Comparison of ENCODE assay signal across 26 cellular contexts in genomic region chr6:39561536-39562266, GRCh38.
A peak's percentile ranks its signal among the peaks of the same experiment; 100 is the strongest.
DNase-seq lines count a peak whose midpoint lies in the region; ATAC-seq, FAIRE-seq and TF ChIP-seq lines count a peak whose summit lies in the region.
"Had no signal": no experiment of that assay in that cellular context is flagged by ENCODE, and none has a peak within 500 bp of the region (broad histone marks: within the 10 kb centered on the region; RNA-seq: fewer than 3 reads in every experiment).

No MANE protein-coding gene starts in this region.

- no peaks in the 10 kb centered on the region for H3K36me3 Mint-ChIP-seq in astrocyte (ENCODE audit: low read depth, unreplicated experiment)
- no peaks in the 10 kb centered on the region for H3K36me3 Mint-ChIP-seq in CD8-positive, alpha-beta memory T cell
- H3K36me3 Mint-ChIP-seq: activated naive CD4-positive, alpha-beta T cell treated with anti-CD3 and anti-CD28 coated beads, Interleukin-2, amount 50 U/mL, for 72 hours; naive thymus-derived CD8-positive, alpha-beta T cell had no signal

- TF ChIP-seq POLR2A in GM12892 (IDR thresholded peaks at IDR 0.05; ENCODE audit: low read depth, low read length): no peak
- no peak for TF ChIP-seq POLR2A in gastroesophageal sphincter (IDR thresholded peaks at IDR 0.05)
- TF ChIP-seq POLR2A in prostate gland (IDR thresholded peaks at IDR 0.05): no peak
- TF ChIP-seq POLR2A in thyroid gland (IDR thresholded peaks at IDR 0.05): no peak

- TF ChIP-seq CTCF in astrocyte (IDR thresholded peaks at IDR 0.05; ENCODE audit: insufficient read depth, low read depth, low read length) (no peak), gastroesophageal sphincter (IDR thresholded peaks at IDR 0.05) (no peak), prostate gland (IDR thresholded peaks at IDR 0.05) (no peak), thyroid gland (IDR thresholded peaks at IDR 0.05) (no peak)

- H3K4me1 Mint-ChIP-seq in astrocyte (ENCODE audit: low read depth, unreplicated experiment): no peaks in the 10 kb centered on the region
- no peaks in the 10 kb centered on the region for H3K4me1 Mint-ChIP-seq in CD8-positive, alpha-beta memory T cell
- H3K4me1 Mint-ChIP-seq: activated CD4-positive, alpha-beta memory T cell treated with anti-CD3 and anti-CD28 coated beads, Interleukin-2, amount 10 ng/mL, durations not matched to agents 7 days and 5 days; naive thymus-derived CD8-positive, alpha-beta T cell; T-helper 17 cell had no signal

- H3K27ac Mint-ChIP-seq in astrocyte (ENCODE audit: unreplicated experiment): no peak overlapping the region
- H3K27ac Mint-ChIP-seq in CD8-positive, alpha-beta memory T cell: no peak overlapping the region
- H3K27ac Mint-ChIP-seq: activated CD4-positive, alpha-beta memory T cell treated with anti-CD3 and anti-CD28 coated beads, Interleukin-2, amount 10 ng/mL, durations not matched to agents 7 days and 5 days; activated naive CD4-positive, alpha-beta T cell treated with anti-CD3 and anti-CD28 coated beads, Interleukin-2, amount 50 U/mL, for 72 hours; activated T-helper 2 cell treated with anti-CD3 and anti-CD28 coated beads, Interferon-gamma antibody, Interleukin-2, Interleukin-4, amounts not matched to agents 10 μg/mL and 5 μg/mL and 100 μg/mL, durations not matched to agents 14 hours and 24 hours and 36 hours; naive thymus-derived CD8-positive, alpha-beta T cell; T-helper 17 cell had no signal

- H3K4me2 ChIP-seq in astrocyte (ENCODE audit: low read length): no peak overlapping the region
- H3K4me2 ChIP-seq: BLaER1, SK-N-SH had no signal

- peak; percentile 40 for FAIRE-seq in GM12892 (lab: Jason Lieb, UNC)
- peak; percentile 52 for FAIRE-seq in astrocyte (lab: Jason Lieb, UNC)
- FAIRE-seq: G401.6 had no signal

- peaks cover 3% of the 10 kb centered on the region for H3K27me3 Mint-ChIP-seq in astrocyte (ENCODE audit: low read depth, unreplicated experiment)
- H3K27me3 Mint-ChIP-seq in CD8-positive, alpha-beta memory T cell: peaks cover 0 to 2% of the 10 kb centered on the region in 2 donors
- H3K27me3 Mint-ChIP-seq: T-helper 17 cell had no signal

- H3K27me3 ChIP-seq in astrocyte (ENCODE audit: insufficient read depth, low read length): no peaks in the 10 kb centered on the region
- no peaks in the 10 kb centered on the region for H3K27me3 ChIP-seq in gastroesophageal sphincter
- H3K27me3 ChIP-seq in prostate gland (replicated peaks; ENCODE audit: insufficient read depth): no peaks in the 10 kb centered on the region
- H3K27me3 ChIP-seq in thyroid gland: no peaks in the 10 kb centered on the region
- H3K27me3 ChIP-seq in CD8-positive, alpha-beta memory T cell (ENCODE audit: insufficient read depth, low read length, poor library complexity, severe bottlenecking): no peaks in the 10 kb centered on the region
- H3K27me3 ChIP-seq: BLaER1, heart left ventricle, MG63 had no signal

- peak; percentile 70 for ATAC-seq in gastroesophageal sphincter
- ATAC-seq: activated naive CD4-positive, alpha-beta T cell treated with anti-CD3 and anti-CD28 coated beads, Interleukin-2, amount 50 U/mL, for 72 hours; naive thymus-derived CD8-positive, alpha-beta T cell; T-helper 17 cell had no signal

- CTCF ChIA-PET in CD8-positive, alpha-beta memory T cell (lab: Charles Lee): no interaction called here

- intact Hi-C loops in prostate gland (cut with DNase I) (no loop called here), thyroid gland (cut with DNase I) (no loop called here)

- H3K79me2 ChIP-seq in astrocyte (ENCODE audit: insufficient read depth, low read length): no peaks in the 10 kb centered on the region

- no peaks in the 10 kb centered on the region for H4K20me1 ChIP-seq in astrocyte (ENCODE audit: insufficient read depth, low read length)
- H4K20me1 ChIP-seq: BLaER1 had no signal

- H3K4me3 Mint-ChIP-seq in astrocyte (ENCODE audit: unreplicated experiment): no peak overlapping the region
- no peak overlapping the region for H3K4me3 Mint-ChIP-seq in CD8-positive, alpha-beta memory T cell
- H3K4me3 Mint-ChIP-seq: activated CD4-positive, alpha-beta memory T cell treated with anti-CD3 and anti-CD28 coated beads, Interleukin-2, amount 10 ng/mL, durations not matched to agents 7 days and 5 days; naive thymus-derived CD8-positive, alpha-beta T cell; T-helper 17 cell had no signal

- no peak for TF ChIP-seq EP300 in gastroesophageal sphincter (IDR thresholded peaks at IDR 0.05)

- H3K9me3 ChIP-seq in astrocyte (ENCODE audit: insufficient read depth, low read depth, low read length): no peaks in the 10 kb centered on the region
- no peaks in the 10 kb centered on the region for H3K9me3 ChIP-seq in gastroesophageal sphincter
- no peaks in the 10 kb centered on the region for H3K9me3 ChIP-seq in prostate gland
- no peaks in the 10 kb centered on the region for H3K9me3 ChIP-seq in thyroid gland
- no peaks in the 10 kb centered on the region for H3K9me3 ChIP-seq in CD8-positive, alpha-beta memory T cell (ENCODE audit: low read length)
- H3K9me3 ChIP-seq: BLaER1, heart left ventricle, MG63, SK-N-SH had no signal

- H3K36me3 ChIP-seq in astrocyte (ENCODE audit: insufficient read depth, low read length) (no peaks in the 10 kb centered on the region), gastroesophageal sphincter (no peaks in the 10 kb centered on the region), prostate gland (no peaks in the 10 kb centered on the region), thyroid gland (no peaks in the 10 kb centered on the region)
- H3K36me3 ChIP-seq in CD8-positive, alpha-beta memory T cell (ENCODE audit: insufficient read depth, low read length): no peaks in the 10 kb centered on the region
- H3K36me3 ChIP-seq: BLaER1, heart left ventricle, MG63 had no signal

- H3K4me3 ChIP-seq in astrocyte (ENCODE audit: insufficient read depth, low read depth, low read length): no peak overlapping the region
- H3K4me3 ChIP-seq in gastroesophageal sphincter: no peak overlapping the region
- no peak overlapping the region for H3K4me3 ChIP-seq in prostate gland
- H3K4me3 ChIP-seq in thyroid gland (replicated peaks in 1 of 3): no peak overlapping the region
- no peak overlapping the region for H3K4me3 ChIP-seq in CD8-positive, alpha-beta memory T cell (ENCODE audit: low read length)
- H3K4me3 ChIP-seq: BLaER1, heart left ventricle, MG63 had no signal

- H3K27ac ChIP-seq in astrocyte (ENCODE audit: low read depth, low read length) (no peak overlapping the region), gastroesophageal sphincter (peak overlapping the region; percentile 30 to 68 (median 46)), prostate gland (no peak overlapping the region), caudate nucleus (ENCODE audit: low read depth, low read length) (no peak overlapping the region), thyroid gland (no peak overlapping the region)
- no peak overlapping the region for H3K27ac ChIP-seq in CD8-positive, alpha-beta memory T cell (ENCODE audit: low read depth, low read length)
- H3K27ac ChIP-seq: BLaER1, heart left ventricle had no signal

- H3K9ac ChIP-seq in astrocyte (ENCODE audit: low read length): no peak overlapping the region
- H3K9ac ChIP-seq: BLaER1, SK-N-SH had no signal

- H2AFZ ChIP-seq in astrocyte (ENCODE audit: low read depth, low read length): no peak overlapping the region

- WGBS in gastroesophageal sphincter (ENCODE audit: low coverage in 1 of 2), 2 donors: 20 to 27% methylated on average over 2 of the region's 5 CpGs
- 54% methylated on average over 5 of the region's 5 CpGs for WGBS in prostate gland
- 75 to 90% methylated on average over 5 of the region's 5 CpGs for WGBS in thyroid gland, 2 donors

- POLR2A ChIA-PET in CD8-positive, alpha-beta memory T cell (lab: Charles Lee): no interaction called here

- no peaks in the 10 kb centered on the region for H3K9me3 Mint-ChIP-seq in astrocyte (ENCODE audit: unreplicated experiment)
- no peaks in the 10 kb centered on the region for H3K9me3 Mint-ChIP-seq in CD8-positive, alpha-beta memory T cell
- H3K9me3 Mint-ChIP-seq: activated CD4-positive, alpha-beta memory T cell treated with anti-CD3 and anti-CD28 coated beads, Interleukin-2, amount 10 ng/mL, durations not matched to agents 7 days and 5 days; activated naive CD4-positive, alpha-beta T cell treated with anti-CD3 and anti-CD28 coated beads, Interleukin-2, amount 50 U/mL, for 72 hours; activated T-helper 2 cell treated with anti-CD3 and anti-CD28 coated beads, Interferon-gamma antibody, Interleukin-2, Interleukin-4, amounts not matched to agents 10 μg/mL and 5 μg/mL and 100 μg/mL, durations not matched to agents 14 hours and 24 hours and 36 hours; naive thymus-derived CD8-positive, alpha-beta T cell had no signal

- DNase-seq in GM12892 (ENCODE audit: insufficient read length): no peak
- DNase-seq in astrocyte (ENCODE audit: low read depth): peak; percentile 74
- peak; percentile 13 for DNase-seq in prostate gland (ENCODE audit: low spot score)
- DNase-seq in caudate nucleus (lab: John Stamatoyannopoulos, UW): no peak
- no peak for DNase-seq in thyroid gland
- DNase-seq in CD8-positive, alpha-beta memory T cell: no peak
- no peak for DNase-seq in SW480 (ENCODE audit: low spot score)
- DNase-seq: activated CD4-positive, alpha-beta memory T cell treated with anti-CD3 and anti-CD28 coated beads, Interleukin-2, amount 10 ng/mL, durations not matched to agents 7 days and 5 days; activated CD4-positive, alpha-beta T cell treated with anti-CD3 and anti-CD28 coated beads for 1 hour; aorta; heart left ventricle; KBM-7; MG63; naive thymus-derived CD8-positive, alpha-beta T cell; NCI-H1417 treated with DMSO at 0.1 percent for 48 hours; NCI-H446; occipital lobe; SK-N-SH; stimulated activated CD4-positive, alpha-beta T cell treated with anti-CD3 and anti-CD28 coated beads, Interleukin-12 subunit alpha, Interleukin-12 subunit beta, amount 100 ng/mL, for 4 hours; stimulated activated CD4-positive, alpha-beta T cell treated with anti-CD3 and anti-CD28 coated beads, Interleukin-4, amount 100 ng/mL, for 1 hour; T-helper 17 cell had no signal

- H3K4me1 ChIP-seq in astrocyte (ENCODE audit: insufficient read depth, low read length): no peaks in the 10 kb centered on the region
- peaks cover 5 to 69% (median 6%) of the 10 kb centered on the region in 3 donors for H3K4me1 ChIP-seq in gastroesophageal sphincter
- H3K4me1 ChIP-seq in prostate gland (replicated peaks): no peaks in the 10 kb centered on the region
- peaks cover 6% of the 10 kb centered on the region in 2 donors for H3K4me1 ChIP-seq in thyroid gland
- no peaks in the 10 kb centered on the region for H3K4me1 ChIP-seq in CD8-positive, alpha-beta memory T cell (ENCODE audit: insufficient read depth, low read length)
- H3K4me1 ChIP-seq: BLaER1 had no signal

Comparison
In these comparisons a context has a peak if more than half of its experiments do, and no peak if none do; other contexts are left out.
1. DNase-seq: peak in astrocyte (single experiment) and prostate gland (single experiment); none in GM12892 (single experiment), caudate nucleus (0 of 61), thyroid gland (0 of 2), CD8-positive, alpha-beta memory T cell (0 of 5) and SW480 (single experiment).
2. H3K27ac ChIP-seq: peak in gastroesophageal sphincter (4 of 4); none in astrocyte (single experiment), prostate gland (0 of 2), caudate nucleus (single experiment), thyroid gland (0 of 3) and CD8-positive, alpha-beta memory T cell (single experiment).